ENCODE assay signal across 9 cellular contexts in genomic region chr18:59961086-59961485, GRCh38.
DNase-seq lines count a peak whose midpoint lies in the region; ATAC-seq and TF ChIP-seq lines count a peak whose summit lies in the region.
"Had no signal": no experiment of that assay in that cellular context is flagged by ENCODE, and none has a peak within 500 bp of the region (broad histone marks: within the 10 kb centered on the region; RNA-seq: fewer than 3 reads in every experiment).

No MANE protein-coding gene starts in this region.

- H3K27me3 Mint-ChIP-seq in IgD-negative memory B cell: no peaks in the 10 kb centered on the region
- peaks cover 0 to 6% (median 2%) of the 10 kb centered on the region in 3 donors for H3K27me3 Mint-ChIP-seq in immature natural killer cell (ENCODE audit: low read depth in 3 of 3)

- ATAC-seq in GM18870 (IDR thresholded peaks at IDR 0.05; ENCODE audit: unreplicated experiment): peak; percentile 73
- ATAC-seq in HG02588 (IDR thresholded peaks at IDR 0.05; ENCODE audit: unreplicated experiment): peak; percentile 87
- ATAC-seq in left lung: peak; percentile 64

- peak overlapping the region; percentile 9 to 77 (median 54) for H3K4me3 Mint-ChIP-seq in IgD-negative memory B cell
- H3K4me3 Mint-ChIP-seq in immature natural killer cell: no peak overlapping the region

- no peaks in the 10 kb centered on the region for H3K9me3 ChIP-seq in left lung
- H3K9me3 ChIP-seq in effector memory CD4-positive, alpha-beta T cell (ENCODE audit: control insufficient read depth, low read length): no peaks in the 10 kb centered on the region

- H3K4me3 ChIP-seq in left lung: no peak overlapping the region
- H3K4me3 ChIP-seq in effector memory CD4-positive, alpha-beta T cell (ENCODE audit: insufficient read depth, low read depth, low read length, poor library complexity, severe bottlenecking): no peak overlapping the region

- H3K36me3 ChIP-seq in left lung: no peaks in the 10 kb centered on the region
- H3K36me3 ChIP-seq in effector memory CD4-positive, alpha-beta T cell (ENCODE audit: control insufficient read depth, insufficient read depth, low read length): no peaks in the 10 kb centered on the region

- no peak for TF ChIP-seq CTCF in left lung (IDR thresholded peaks at IDR 0.05)

- H3K27ac Mint-ChIP-seq in IgD-negative memory B cell (peak overlapping the region; percentile 54 to 92 (median 76)), immature natural killer cell (no peak overlapping the region)

- no peak overlapping the region for H3K27ac ChIP-seq in left lung
- H3K27ac ChIP-seq in effector memory CD4-positive, alpha-beta T cell (ENCODE audit: insufficient read depth, low read length, poor library complexity, severe bottlenecking): no peak overlapping the region

- H3K36me3 Mint-ChIP-seq in IgD-negative memory B cell: peaks cover 4% of the 10 kb centered on the region
- H3K36me3 Mint-ChIP-seq in immature natural killer cell: peaks cover 0 to 4% (median 0%) of the 10 kb centered on the region in 3 donors

- H3K4me1 Mint-ChIP-seq in IgD-negative memory B cell (peaks cover 34 to 37% (median 35%) of the 10 kb centered on the region in 3 donors), immature natural killer cell (no peaks in the 10 kb centered on the region)

- H3K27me3 ChIP-seq in left lung: peaks cover 0 to under 1% of the 10 kb centered on the region in 2 donors
- no peaks in the 10 kb centered on the region for H3K27me3 ChIP-seq in effector memory CD4-positive, alpha-beta T cell (replicated peaks; ENCODE audit: control insufficient read depth, insufficient read depth, low read length, poor library complexity, severe bottlenecking)

- no peaks in the 10 kb centered on the region for H3K4me1 ChIP-seq in left lung
- H3K4me1 ChIP-seq in effector memory CD4-positive, alpha-beta T cell (ENCODE audit: control insufficient read depth, insufficient read depth, low read length, poor library complexity, severe bottlenecking): no peaks in the 10 kb centered on the region

- DNase-seq in left lung: no peak
- no peak for DNase-seq in NCI-H1694 (lab: John Stamatoyannopoulos, UW)
- no peak for DNase-seq in immature natural killer cell
- DNase-seq in NCI-H524 treated with DMSO at 0.1 percent for 48 hours (lab: John Stamatoyannopoulos, UW): no peak
- no peak for DNase-seq in effector memory CD4-positive, alpha-beta T cell
- DNase-seq: NCI-H187 had no signal

- intact Hi-C loops in left lung (cut with DNase I): no loop called here

- H3K9me3 Mint-ChIP-seq in IgD-negative memory B cell (peaks cover 0 to 1% (median 0%) of the 10 kb centered on the region in 3 donors), immature natural killer cell (no peaks in the 10 kb centered on the region)

Comparison
In these comparisons a context has a peak if more than half of its experiments do, and no peak if none do; other contexts are left out.
1. H3K27ac Mint-ChIP-seq: peak in IgD-negative memory B cell (3 of 3); none in immature natural killer cell (0 of 6).
2. H3K4me3 Mint-ChIP-seq: peak in IgD-negative memory B cell (4 of 4); none in immature natural killer cell (0 of 5).
3. Peak in every context shown above with its lines, with median percentiles within 50 percentile points of each other: ATAC-seq.